Comparison of ENCODE assay signal across 8 cellular contexts in genomic region chr17:62626719-62627218, GRCh38. TPM values are rescaled to one million over a fixed set of nuclear protein-coding genes. Genes with fewer than 3 reads are reported as not detected.
DNase-seq lines count a peak whose midpoint lies in the region; ATAC-seq and TF ChIP-seq lines count a peak whose summit lies in the region.

No MANE protein-coding gene starts in this region.

- H3K36me3 Mint-ChIP-seq in activated CD8-positive, alpha-beta T cell treated with anti-CD3 and anti-CD28 coated beads, Interleukin-2, amount 10 ng/mL, durations not matched to agents 7 days and 5 days (ENCODE audit: low read depth): peaks cover 3% of the 10 kb centered on the region

- CTCF ChIA-PET in activated CD8-positive, alpha-beta T cell treated with anti-CD3 and anti-CD28 coated beads, Interleukin-2, amount 10 ng/mL, durations not matched to agents 7 days and 5 days (lab: Charles Lee): no interaction called here

- no peak for ATAC-seq in activated CD8-positive, alpha-beta T cell treated with anti-CD3 and anti-CD28 coated beads, Interleukin-2, amount 10 ng/mL, durations not matched to agents 7 days and 5 days
- ATAC-seq in left cardiac atrium: peak; percentile 60 to 61

- peaks cover 22% of the 10 kb centered on the region for H3K27me3 Mint-ChIP-seq in activated CD8-positive, alpha-beta T cell treated with anti-CD3 and anti-CD28 coated beads, Interleukin-2, amount 10 ng/mL, durations not matched to agents 7 days and 5 days (ENCODE audit: low read depth)

- peak overlapping the region; percentile 68 for H3K4me3 ChIP-seq in HL-60 (replicated peaks; ENCODE audit: insufficient read depth, low read length)

- peak overlapping the region; percentile 34 for H3K4me3 Mint-ChIP-seq in activated CD8-positive, alpha-beta T cell treated with anti-CD3 and anti-CD28 coated beads, Interleukin-2, amount 10 ng/mL, durations not matched to agents 7 days and 5 days

- TF ChIP-seq CTCF in HL-60 (IDR thresholded peaks at IDR 0.05; ENCODE audit: insufficient read depth, low read length) (no peak), GM20000 (IDR thresholded peaks at IDR 0.05; ENCODE audit: extremely low read depth, missing control alignments) (no peak)

- intact Hi-C loops in left cardiac atrium (cut with DNase I) (no loop called here), posterior vena cava (cut with DNase I) (no loop called here)

- no peak overlapping the region for H3K27ac Mint-ChIP-seq in activated CD8-positive, alpha-beta T cell treated with anti-CD3 and anti-CD28 coated beads, Interleukin-2, amount 10 ng/mL, durations not matched to agents 7 days and 5 days

- H3K27ac ChIP-seq in HL-60 (replicated peaks): peak overlapping the region; percentile 75

- DNase-seq in AG08395 (ENCODE audit: low spot score) (peak; percentile 82), HL-60 (ENCODE audit: low read depth in 1 of 2, low spot score in 1 of 2) (peak; percentile 53 to 74), left cardiac atrium (peak; percentile 64), posterior vena cava (ENCODE audit: low spot score) (peak; percentile 86), GM20000 (ENCODE audit: low spot score) (no peak), KG1 (lab: John Stamatoyannopoulos, UW) (no peak)
- no peak for DNase-seq in activated CD8-positive, alpha-beta T cell treated with anti-CD3 and anti-CD28 coated beads, Interleukin-2, amount 10 ng/mL, durations not matched to agents 7 days and 5 days
- no peak for DNase-seq in effector CD8-positive, alpha-beta T cell (lab: John Stamatoyannopoulos, UW)

- H3K9me3 Mint-ChIP-seq in activated CD8-positive, alpha-beta T cell treated with anti-CD3 and anti-CD28 coated beads, Interleukin-2, amount 10 ng/mL, durations not matched to agents 7 days and 5 days (ENCODE audit: insufficient read depth): no peaks in the 10 kb centered on the region

- no peaks in the 10 kb centered on the region for H3K27me3 ChIP-seq in HL-60 (ENCODE audit: insufficient read depth, poor library complexity, severe bottlenecking)

- H3K4me1 Mint-ChIP-seq in activated CD8-positive, alpha-beta T cell treated with anti-CD3 and anti-CD28 coated beads, Interleukin-2, amount 10 ng/mL, durations not matched to agents 7 days and 5 days (ENCODE audit: low read depth): peaks cover 7% of the 10 kb centered on the region

- POLR2A ChIA-PET in activated CD8-positive, alpha-beta T cell treated with anti-CD3 and anti-CD28 coated beads, Interleukin-2, amount 10 ng/mL, durations not matched to agents 7 days and 5 days (lab: Charles Lee): no interaction called here

RNA-seq across cellular contexts. Expression of gene MRC2, which starts 0.7 kb away (rescaled TPM):
- 1 to 10 TPM; 1.7 to 2.3 TPM for total RNA-seq in activated CD8-positive, alpha-beta T cell treated with anti-CD3 and anti-CD28 coated beads, Interleukin-2, amount 10 ng/mL, durations not matched to agents 7 days and 5 days
- 10 to 100 TPM; 57.5 to 60.6 TPM for total RNA-seq in left cardiac atrium
- total RNA-seq in posterior vena cava: 100 to 1,000 TPM in 1 of 2 donors, 10 to 100 TPM in 1; 60.3 to 130 TPM

Comparison
In these comparisons a context has a peak if more than half of its experiments do, and no peak if none do; other contexts are left out.
1. DNase-seq: peak in AG08395 (single experiment), HL-60 (2 of 2), left cardiac atrium (single experiment) and posterior vena cava (single experiment); none in activated CD8-positive, alpha-beta T cell treated with anti-CD3 and anti-CD28 coated beads, Interleukin-2, amount 10 ng/mL, durations not matched to agents 7 days and 5 days (single experiment), effector CD8-positive, alpha-beta T cell (single experiment), GM20000 (single experiment) and KG1 (single experiment).
2. RNA of gene MRC2, which starts 0.7 kb away (total RNA-seq): 60.3 to 130 TPM in posterior vena cava and 57.5 to 60.6 TPM in left cardiac atrium; 1.7 to 2.3 TPM in activated CD8-positive, alpha-beta T cell treated with anti-CD3 and anti-CD28 coated beads, Interleukin-2, amount 10 ng/mL, durations not matched to agents 7 days and 5 days; every median in the first group is over 10 times any median in the second.